In genomic region chr4:183906736-183907651, GRCh38 we compare ENCODE assay signal across 8 cellular contexts. TPM values are rescaled to one million over a fixed set of nuclear protein-coding genes. Genes with fewer than 3 reads are reported as not detected.
DNase-seq lines count a peak whose midpoint lies in the region; ATAC-seq and TF ChIP-seq lines count a peak whose summit lies in the region.

No MANE protein-coding gene starts in this region.

- POLR2A ChIA-PET in WTC11 (lab: Charles Lee) = interaction anchor here (1.0 to 1.5 kb wide), 4 partner anchors 52 to 260 kb away, joined by 3 to 5 read pairs (median 4); no protein-coding TSS in a partner anchor

- H3K27me3 ChIP-seq in GM06990 (replicated peaks; ENCODE audit: control insufficient read depth, insufficient read depth, low read length) = no peaks in the 10 kb centered on the region

- H3K9me3 Mint-ChIP-seq in WTC11 = peaks cover 16% of the 10 kb centered on the region
- no peaks in the 10 kb centered on the region for H3K9me3 Mint-ChIP-seq in progenitor cell of endocrine pancreas (ENCODE audit: low read depth)

- H3K4me3 ChIP-seq in GM06990 (replicated peaks; ENCODE audit: low read depth, low read length) = no peak overlapping the region

- ATAC-seq in WTC11 = no peak
- no peak for ATAC-seq in HG02852 (IDR thresholded peaks at IDR 0.05; ENCODE audit: unreplicated experiment)

- CTCF ChIA-PET in WTC11 (lab: Charles Lee) = interaction anchor here (0.6 to 1.1 kb wide), 6 partner anchors 12 to 653 kb away, joined by 3 to 5 read pairs (median 4); no protein-coding TSS in a partner anchor

- H3K36me3 Mint-ChIP-seq in WTC11 = peaks cover 15% of the 10 kb centered on the region
- peaks cover 1% of the 10 kb centered on the region for H3K36me3 Mint-ChIP-seq in progenitor cell of endocrine pancreas (ENCODE audit: insufficient read depth)

- H3K4me1 Mint-ChIP-seq in WTC11 = peaks cover 15% of the 10 kb centered on the region
- peaks cover 8% of the 10 kb centered on the region for H3K4me1 Mint-ChIP-seq in progenitor cell of endocrine pancreas (ENCODE audit: low read depth)

- H3K27me3 Mint-ChIP-seq in WTC11 (ENCODE audit: low read depth) = peaks cover 34% of the 10 kb centered on the region
- peaks cover 38% of the 10 kb centered on the region for H3K27me3 Mint-ChIP-seq in progenitor cell of endocrine pancreas

- peak overlapping the region; percentile 71 for H3K27ac Mint-ChIP-seq in WTC11
- no peak overlapping the region for H3K27ac Mint-ChIP-seq in progenitor cell of endocrine pancreas

- TF ChIP-seq CTCF in GM06990 (IDR thresholded peaks at IDR 0.05; ENCODE audit: insufficient read depth, low read length, poor library complexity, severe bottlenecking) (no peak), WTC11 (IDR thresholded peaks at IDR 0.05) (no peak), progenitor cell of endocrine pancreas (IDR thresholded peaks at IDR 0.05; ENCODE audit: unreplicated experiment) (no peak)

- H3K4me3 Mint-ChIP-seq in WTC11 (peak overlapping the region; percentile 93), progenitor cell of endocrine pancreas (ENCODE audit: low read depth) (peak overlapping the region; percentile 80)

- H3K36me3 ChIP-seq in GM06990 (ENCODE audit: control insufficient read depth, insufficient read depth, low read length) = no peaks in the 10 kb centered on the region

- DNase-seq in GM06990 (ENCODE audit: extremely low read depth, insufficient read length) (peak; percentile 15), WTC11 (ENCODE audit: low spot score) (peak; percentile 50), hippocampal formation (lab: John Stamatoyannopoulos, UW) (peak; percentile 61 to 76), progenitor cell of endocrine pancreas (ENCODE audit: low spot score, unreplicated experiment) (peak; percentile 12), SW 1271 (lab: John Stamatoyannopoulos, UW) (no peak), kidney glomerular epithelial cell (lab: John Stamatoyannopoulos, UW) (no peak)
- no peak for DNase-seq in activated naive CD4-positive, alpha-beta T cell (lab: John Stamatoyannopoulos, UW)

TF ChIP-seq in WTC11, 78 proteins besides CTCF, POLR2A, EP300 and RAD21 (continues in another document):
- TF ChIP-seq FOXP4 (CRISPR knock-in tag; IDR thresholded peaks at IDR 0.05) = 0 out of 2 replicates have a peak, but pooled peaks have one; percentile 30
- TF ChIP-seq IRF1 (CRISPR knock-in tag; IDR thresholded peaks at IDR 0.05) = no peak
- 0 out of 2 replicates have a peak, but pooled peaks have one; percentile 35 for TF ChIP-seq ZBTB43 (CRISPR knock-in tag; IDR thresholded peaks at IDR 0.05)
- TF ChIP-seq GABPB1 (CRISPR knock-in tag; IDR thresholded peaks at IDR 0.05) = no peak
- TF ChIP-seq ELF4 (CRISPR knock-in tag; IDR thresholded peaks at IDR 0.05; ENCODE audit: low read depth) = no peak
- 0 out of 2 replicates have a peak, but pooled peaks have one; percentile 22 for TF ChIP-seq HMGXB4 (CRISPR knock-in tag; IDR thresholded peaks at IDR 0.05)
- 0 out of 2 replicates have a peak, but pooled peaks have one; percentile 37 for TF ChIP-seq FOXK1 (CRISPR knock-in tag; IDR thresholded peaks at IDR 0.05)
- TF ChIP-seq ZMAT4 (CRISPR knock-in tag; IDR thresholded peaks at IDR 0.05) = no peak
- no peak for TF ChIP-seq HMGA2 (CRISPR knock-in tag; IDR thresholded peaks at IDR 0.05)
- TF ChIP-seq E2F5 (CRISPR knock-in tag; IDR thresholded peaks at IDR 0.05) = no peak
- no peak for TF ChIP-seq ZNF671 (CRISPR knock-in tag; IDR thresholded peaks at IDR 0.05)
- TF ChIP-seq ARID4B (CRISPR knock-in tag; IDR thresholded peaks at IDR 0.05; ENCODE audit: borderline replicate concordance) = peak; percentile 66; the same call in 1 of the 2 replicates
- no peak for TF ChIP-seq TEAD1 (CRISPR knock-in tag; IDR thresholded peaks at IDR 0.05)
- TF ChIP-seq RORB (CRISPR knock-in tag; IDR thresholded peaks at IDR 0.05) = no peak

RNA-seq across cellular contexts. Expression of gene STOX2, which starts 1.9 kb away (rescaled TPM):
- total RNA-seq in WTC11 (2021) (23.1 to 31.6 TPM (median 24.9 TPM) in 3 replicates), progenitor cell of endocrine pancreas (21.9 and 23.8 TPM in 2 replicates)

Comparison
In these comparisons a context has a peak if more than half of its experiments do, and no peak if none do; other contexts are left out.
1. DNase-seq: peak in GM06990 (single experiment), WTC11 (single experiment), hippocampal formation (2 of 2) and progenitor cell of endocrine pancreas (single experiment); none in SW 1271 (0 of 2), activated naive CD4-positive, alpha-beta T cell (0 of 4) and kidney glomerular epithelial cell (single experiment).